ENCODE assay signal across 30 cellular contexts in the genomic region with DNA sequence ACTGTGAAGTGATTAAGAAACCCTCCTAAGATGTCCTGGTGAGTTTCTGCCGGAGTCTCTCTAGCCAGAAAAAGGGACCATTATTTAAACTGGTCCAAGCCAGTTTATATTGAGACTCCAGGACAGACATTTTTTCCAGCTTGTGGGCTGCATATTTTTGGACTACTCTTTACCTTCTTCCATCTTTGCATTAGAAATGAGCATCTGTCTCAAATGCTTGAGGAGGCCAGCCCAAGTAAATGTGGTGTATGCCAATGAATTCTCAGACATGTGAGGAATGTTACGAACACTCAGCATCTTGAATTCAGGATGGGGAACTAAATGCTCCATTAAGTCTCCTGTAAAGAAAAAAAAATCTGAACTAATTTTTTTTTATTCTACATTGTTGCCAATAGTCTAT.
"Had no signal": no experiment of that assay in that cellular context is flagged by ENCODE, and none has a peak within 500 bp of the region (broad histone marks: within the 10 kb centered on the region; RNA-seq: fewer than 3 reads in every experiment).

No MANE protein-coding gene starts in this region.

- ATAC-seq: activated CD8-positive, alpha-beta memory T cell treated with anti-CD3 and anti-CD28 coated beads, Interleukin-2, amount 10 ng/mL, durations not matched to agents 7 days and 5 days; activated T-helper 17 cell treated with anti-CD3 and anti-CD28 coated beads, Interleukin-2, amount 50 U/mL, for 72 hours; body of pancreas; esophagus mucosa; WTC11 had no signal

- H3K36me3 ChIP-seq: breast epithelium, colonic mucosa had no signal

- H3K9me3 ChIP-seq: ascending aorta, body of pancreas, breast epithelium, colonic mucosa had no signal

- H3K27ac ChIP-seq: ascending aorta, breast epithelium, cardiac muscle cell, colonic mucosa had no signal

- H3K9me3 Mint-ChIP-seq: activated CD4-positive, alpha-beta memory T cell treated with anti-CD3 and anti-CD28 coated beads, Interleukin-2, amount 10 ng/mL, durations not matched to agents 7 days and 5 days; activated CD4-positive, alpha-beta T cell treated with anti-CD3 and anti-CD28 coated beads, Interleukin-2, amount 10 ng/mL, durations not matched to agents 7 days and 5 days; activated naive CD8-positive, alpha-beta T cell treated with anti-CD3 and anti-CD28 coated beads, Interleukin-2, amount 10 ng/mL, durations not matched to agents 7 days and 5 days; activated T-cell treated with anti-CD3 and anti-CD28 coated beads, Interleukin-2, amount 50 U/mL, for 24 hours; activated T-helper 17 cell treated with anti-CD3 and anti-CD28 coated beads, Interleukin-2, amount 50 U/mL, for 72 hours; endodermal cell; WTC11 had no signal

- H3K4me3 Mint-ChIP-seq: activated CD4-positive, alpha-beta memory T cell treated with anti-CD3 and anti-CD28 coated beads, Interleukin-2, amount 10 ng/mL, durations not matched to agents 7 days and 5 days; activated CD4-positive, alpha-beta T cell treated with anti-CD3 and anti-CD28 coated beads, Interleukin-2, amount 10 ng/mL, durations not matched to agents 7 days and 5 days; activated CD8-positive, alpha-beta memory T cell treated with anti-CD3 and anti-CD28 coated beads, Interleukin-2, amount 10 ng/mL, durations not matched to agents 7 days and 5 days; activated naive CD8-positive, alpha-beta T cell treated with anti-CD3 and anti-CD28 coated beads, Interleukin-2, amount 10 ng/mL, durations not matched to agents 7 days and 5 days; activated T-cell treated with anti-CD3 and anti-CD28 coated beads, Interleukin-2, amount 50 U/mL, for 24 hours; activated T-helper 17 cell treated with anti-CD3 and anti-CD28 coated beads, Interleukin-2, amount 50 U/mL, for 72 hours; endodermal cell; WTC11 had no signal

- H3K4me1 Mint-ChIP-seq: activated CD4-positive, alpha-beta memory T cell treated with anti-CD3 and anti-CD28 coated beads, Interleukin-2, amount 10 ng/mL, durations not matched to agents 7 days and 5 days; activated CD8-positive, alpha-beta memory T cell treated with anti-CD3 and anti-CD28 coated beads, Interleukin-2, amount 10 ng/mL, durations not matched to agents 7 days and 5 days; activated T-helper 17 cell treated with anti-CD3 and anti-CD28 coated beads, Interleukin-2, amount 50 U/mL, for 72 hours; WTC11 had no signal

- H3K4me1 ChIP-seq: ascending aorta, breast epithelium, colonic mucosa had no signal

- DNase-seq: activated CD4-positive, alpha-beta memory T cell treated with anti-CD3 and anti-CD28 coated beads, Interleukin-2, amount 10 ng/mL, durations not matched to agents 7 days and 5 days; activated CD4-positive, alpha-beta T cell treated with anti-CD3 and anti-CD28 coated beads for 1 hour; activated CD4-positive, alpha-beta T cell treated with anti-CD3 and anti-CD28 coated beads for 4 hours; activated CD4-positive, alpha-beta T cell treated with anti-CD3 and anti-CD28 coated beads, Interleukin-2, amount 10 ng/mL, durations not matched to agents 7 days and 5 days; activated CD4-positive, alpha-beta T cell treated with anti-CD3 and anti-CD28 coated beads, Interleukin-2, amount 50 U/mL, for 4 hours; activated CD8-positive, alpha-beta memory T cell treated with anti-CD3 and anti-CD28 coated beads, Interleukin-2, amount 10 ng/mL, durations not matched to agents 7 days and 5 days; activated CD8-positive, alpha-beta memory T cell treated with anti-CD3 and anti-CD28 coated beads, Interleukin-2, amount 50 U/mL, for 4 hours; activated effector memory CD4-positive, alpha-beta T cell treated with Interleukin-2 at 50 U/mL for 16 hours; activated gamma-delta T cell treated with Interleukin-2 at 50 U/mL for 16 hours; activated naive CD4-positive, alpha-beta T cell treated with anti-CD3 and anti-CD28 coated beads, Interleukin-2, amount 50 U/mL, for 16 hours; activated naive CD4-positive, alpha-beta T cell treated with Interleukin-2 at 50 U/mL for 16 hours; activated naive CD8-positive, alpha-beta T cell treated with anti-CD3 and anti-CD28 coated beads, Interleukin-2, amount 10 ng/mL, durations not matched to agents 7 days and 5 days; activated T-cell treated with anti-CD3 and anti-CD28 coated beads, Interleukin-2, amount 50 U/mL, for 24 hours; body of pancreas; central memory CD4-positive, alpha-beta T cell; cerebellar nuclear complex; colonic mucosa; effector memory CD4-positive, alpha-beta T cell; endodermal cell; foreskin fibroblast; head of caudate nucleus; hippocampal formation; T-helper 2 cell had no signal

- H3K27ac Mint-ChIP-seq: activated CD4-positive, alpha-beta memory T cell treated with anti-CD3 and anti-CD28 coated beads, Interleukin-2, amount 10 ng/mL, durations not matched to agents 7 days and 5 days; activated CD4-positive, alpha-beta T cell treated with anti-CD3 and anti-CD28 coated beads, Interleukin-2, amount 10 ng/mL, durations not matched to agents 7 days and 5 days; activated CD8-positive, alpha-beta memory T cell treated with anti-CD3 and anti-CD28 coated beads, Interleukin-2, amount 10 ng/mL, durations not matched to agents 7 days and 5 days; activated naive CD8-positive, alpha-beta T cell treated with anti-CD3 and anti-CD28 coated beads, Interleukin-2, amount 10 ng/mL, durations not matched to agents 7 days and 5 days; activated T-cell treated with anti-CD3 and anti-CD28 coated beads, Interleukin-2, amount 50 U/mL, for 24 hours; activated T-helper 17 cell treated with anti-CD3 and anti-CD28 coated beads, Interleukin-2, amount 50 U/mL, for 72 hours; endodermal cell; WTC11 had no signal

- H3K27me3 ChIP-seq: ascending aorta, body of pancreas, breast epithelium, cardiac muscle cell, colonic mucosa had no signal

- H3K4me3 ChIP-seq: ascending aorta, body of pancreas, breast epithelium, cardiac muscle cell, colonic mucosa had no signal

- H3K27me3 Mint-ChIP-seq: activated CD4-positive, alpha-beta memory T cell treated with anti-CD3 and anti-CD28 coated beads, Interleukin-2, amount 10 ng/mL, durations not matched to agents 7 days and 5 days; activated CD4-positive, alpha-beta T cell treated with anti-CD3 and anti-CD28 coated beads, Interleukin-2, amount 10 ng/mL, durations not matched to agents 7 days and 5 days; activated CD8-positive, alpha-beta memory T cell treated with anti-CD3 and anti-CD28 coated beads, Interleukin-2, amount 10 ng/mL, durations not matched to agents 7 days and 5 days; activated naive CD8-positive, alpha-beta T cell treated with anti-CD3 and anti-CD28 coated beads, Interleukin-2, amount 10 ng/mL, durations not matched to agents 7 days and 5 days; activated T-cell treated with anti-CD3 and anti-CD28 coated beads, Interleukin-2, amount 50 U/mL, for 24 hours; activated T-helper 17 cell treated with anti-CD3 and anti-CD28 coated beads, Interleukin-2, amount 50 U/mL, for 72 hours had no signal

- FAIRE-seq: frontal cortex had no signal
